Comparison of ENCODE assay signal across 1 cellular context in genomic region chr2:163701399-163702195, GRCh38.
TF ChIP-seq lines count a peak whose summit lies in the region.

No MANE protein-coding gene starts in this region.

TF ChIP-seq in GM23338, 12 proteins besides CTCF, POLR2A, EP300 and RAD21 (continued from another document):
- TF ChIP-seq ZNF462 (CRISPR knock-in tag; IDR thresholded peaks at IDR 0.05) (no peak), ZNF331 (CRISPR knock-in tag; IDR thresholded peaks at IDR 0.05; ENCODE audit: low read depth) (no peak), STAT1 (IDR thresholded peaks at IDR 0.05; ENCODE audit: unreplicated experiment) (no peak)
